ENCODE assay signal across 8 cellular contexts in the genomic region with DNA sequence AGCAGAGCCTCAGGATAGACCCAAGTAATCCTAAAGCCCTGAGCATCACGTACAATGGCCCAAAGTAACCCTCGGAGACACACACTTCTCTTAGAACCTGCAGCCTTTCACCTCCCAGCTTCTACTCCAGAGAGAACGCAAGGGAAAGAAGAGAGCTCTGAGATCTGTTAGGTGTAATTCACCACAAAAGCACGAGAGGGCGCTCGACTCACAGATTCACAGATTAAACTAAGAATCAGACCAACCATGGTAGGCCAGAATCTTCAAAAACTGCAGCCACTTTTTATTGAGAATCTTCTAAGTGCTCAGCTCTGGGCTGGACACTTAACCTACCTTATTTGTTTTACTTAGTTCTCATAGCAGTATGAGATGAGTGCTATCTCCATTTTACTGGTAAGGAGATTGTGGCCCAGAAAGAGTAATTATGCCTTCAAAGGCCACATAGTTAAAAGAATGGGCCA. TPM values are rescaled to one million over a fixed set of nuclear protein-coding genes. Genes with fewer than 3 reads are reported as not detected.
DNase-seq lines count a peak whose midpoint lies in the region; ATAC-seq and TF ChIP-seq lines count a peak whose summit lies in the region.

No MANE protein-coding gene starts in this region.

- peaks cover 23% of the 10 kb centered on the region for H3K4me1 Mint-ChIP-seq in activated CD8-positive, alpha-beta T cell treated with anti-CD3 and anti-CD28 coated beads for 36 hours (ENCODE audit: low read depth)

- H3K9me3 Mint-ChIP-seq in activated CD8-positive, alpha-beta T cell treated with anti-CD3 and anti-CD28 coated beads for 36 hours: no peaks in the 10 kb centered on the region

- DNase-seq in HS-27A (ENCODE audit: low read depth) (peak; percentile 74), NCI-H82 treated with DMSO at 0.1 percent for 48 hours (lab: John Stamatoyannopoulos, UW; ENCODE audit: unreplicated experiment) (peak; percentile 79), lung microvascular endothelial cell (ENCODE audit: low read depth in 2 of 2) (peak; percentile 92 to 93)
- DNase-seq in activated CD8-positive, alpha-beta T cell treated with anti-CD3 and anti-CD28 coated beads for 36 hours: peak; percentile 97
- DNase-seq in effector CD4-positive, alpha-beta T cell: peak; percentile 88
- peak; percentile 81 to 87 (median 82) for DNase-seq in stimulated activated CD4-positive, alpha-beta T cell treated with anti-CD3 and anti-CD28 coated beads, TNF-alpha, amount 100 ng/mL, for 24 hours (ENCODE audit: low read depth in 3 of 3)

- peak overlapping the region; percentile 97 for H3K4me3 Mint-ChIP-seq in activated CD8-positive, alpha-beta T cell treated with anti-CD3 and anti-CD28 coated beads for 36 hours

- H3K27me3 Mint-ChIP-seq in activated CD8-positive, alpha-beta T cell treated with anti-CD3 and anti-CD28 coated beads for 36 hours: no peaks in the 10 kb centered on the region

- ATAC-seq in activated CD8-positive, alpha-beta T cell treated with anti-CD3 and anti-CD28 coated beads for 36 hours: peak; percentile 43
- no peak for ATAC-seq in HG03196 (IDR thresholded peaks at IDR 0.05; ENCODE audit: unreplicated experiment)

- H3K4me3 ChIP-seq in GM12875 (ENCODE audit: low read depth, low read length): peak overlapping the region; percentile 89

- H3K27ac Mint-ChIP-seq in activated CD8-positive, alpha-beta T cell treated with anti-CD3 and anti-CD28 coated beads for 36 hours: peak overlapping the region; percentile 96

- POLR2A ChIA-PET in activated CD8-positive, alpha-beta T cell treated with anti-CD3 and anti-CD28 coated beads for 36 hours (lab: Charles Lee): interaction anchor here (0.8 to 5.8 kb wide), 12 partner anchors 12 to 167 kb away, joined by 3 to 56 read pairs (median 4); a partner anchor contains a TSS

- TF ChIP-seq CTCF in GM12875 (IDR thresholded peaks at IDR 0.05; ENCODE audit: borderline replicate concordance, insufficient read depth, low read depth, low read length): peak; percentile 62
- peak; percentile 79 for TF ChIP-seq CTCF in activated CD8-positive, alpha-beta T cell treated with anti-CD3 and anti-CD28 coated beads for 36 hours (IDR thresholded peaks at IDR 0.05)

- intact Hi-C loops in activated CD8-positive, alpha-beta T cell treated with anti-CD3 and anti-CD28 coated beads for 36 hours (cut with micrococcal nuclease): loop anchor here (1.0 to 5.0 kb wide), 3 partner anchors 38 to 124 kb away; a partner anchor contains a TSS

- H3K36me3 Mint-ChIP-seq in activated CD8-positive, alpha-beta T cell treated with anti-CD3 and anti-CD28 coated beads for 36 hours (ENCODE audit: low read depth): peaks cover 21% of the 10 kb centered on the region

- CTCF ChIA-PET in activated CD8-positive, alpha-beta T cell treated with anti-CD3 and anti-CD28 coated beads for 36 hours (lab: Charles Lee): interaction anchor here (0.6 to 12.8 kb wide), 66 partner anchors 9 to 655 kb away, joined by 3 to 294 read pairs (median 5); a partner anchor contains a TSS

RNA-seq across cellular contexts. Expression of a gene that starts 1.3 kb away (rescaled TPM):
- total RNA-seq in activated CD8-positive, alpha-beta T cell treated with anti-CD3 and anti-CD28 coated beads for 36 hours: 10 to 100 TPM; 84.5 to 95.6 TPM
- 50.8 and 72.4 TPM in 2 replicates for total RNA-seq in lung microvascular endothelial cell

RNA-seq across cellular contexts. Expression of a gene that starts 12.4 kb away (rescaled TPM):
- total RNA-seq in activated CD8-positive, alpha-beta T cell treated with anti-CD3 and anti-CD28 coated beads for 36 hours: 1 to 10 TPM; 2.3 to 3.2 TPM
- 1.4 and 3.5 TPM in 2 replicates for total RNA-seq in lung microvascular endothelial cell

RNA-seq across cellular contexts. Expression of a gene that starts 35.0 kb away (rescaled TPM):
- total RNA-seq in activated CD8-positive, alpha-beta T cell treated with anti-CD3 and anti-CD28 coated beads for 36 hours: 1 to 10 TPM; 7.7 to 8.2 TPM
- 6.2 and 7.0 TPM in 2 replicates for total RNA-seq in lung microvascular endothelial cell
